In the genomic region with DNA sequence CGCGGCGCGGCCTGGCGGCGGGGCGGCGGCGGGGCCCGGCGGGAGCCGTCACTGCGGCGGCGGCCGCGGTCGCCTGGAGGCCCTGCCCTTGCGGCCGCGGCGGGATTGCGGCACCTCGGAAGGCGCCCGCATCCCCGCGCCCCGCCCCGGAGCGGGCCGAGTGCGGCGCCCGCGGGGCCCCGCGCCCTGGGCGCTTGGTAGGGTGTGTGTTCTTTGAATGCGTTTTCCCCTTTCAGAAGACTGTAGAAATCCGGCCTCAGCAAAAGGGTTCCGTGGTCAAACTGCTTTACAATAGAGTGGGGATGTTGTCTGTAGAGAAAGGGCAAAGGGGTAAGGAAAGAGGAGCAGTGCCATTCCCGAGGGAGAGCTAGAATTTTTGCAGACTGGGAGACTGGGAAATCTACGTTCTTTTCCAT, we compare ENCODE assay signal across 8 cellular contexts. TPM values are rescaled to one million over a fixed set of nuclear protein-coding genes. Genes with fewer than 3 reads are reported as not detected.
DNase-seq lines count a peak whose midpoint lies in the region; ATAC-seq and TF ChIP-seq lines count a peak whose summit lies in the region.

No MANE protein-coding gene starts in this region.

- no peak for TF ChIP-seq CTCF in CD8-positive, alpha-beta T cell (IDR thresholded peaks at IDR 0.05)
- TF ChIP-seq CTCF in HL-60 (IDR thresholded peaks at IDR 0.05; ENCODE audit: insufficient read depth, low read length): no peak

- H3K27ac Mint-ChIP-seq in CD8-positive, alpha-beta T cell: peak overlapping the region; percentile 99
- peak overlapping the region; percentile 83 to 97 (median 94) for H3K27ac Mint-ChIP-seq in naive B cell

- no peaks in the 10 kb centered on the region for H3K27me3 ChIP-seq in CD8-positive, alpha-beta T cell (ENCODE audit: insufficient read depth, low read length)
- no peaks in the 10 kb centered on the region for H3K27me3 ChIP-seq in HL-60 (ENCODE audit: insufficient read depth, poor library complexity, severe bottlenecking)

- ATAC-seq in CD8-positive, alpha-beta T cell: peak; percentile 19
- peak; percentile 34 for ATAC-seq in GM19395 (IDR thresholded peaks at IDR 0.05; ENCODE audit: unreplicated experiment)
- peak; percentile 30 for ATAC-seq in activated CD4-positive, CD25-positive, alpha-beta regulatory T cell treated with anti-CD3 and anti-CD28 coated beads, Interleukin-2, amount 50 U/mL, for 24 hours
- peak; percentile 29 to 40 for ATAC-seq in naive B cell (ENCODE audit: low read depth in 2 of 2)

- peaks cover 48% of the 10 kb centered on the region for H3K36me3 Mint-ChIP-seq in CD8-positive, alpha-beta T cell
- peaks cover 0 to 21% of the 10 kb centered on the region in 2 donors for H3K36me3 Mint-ChIP-seq in naive B cell

- H3K27ac ChIP-seq in CD8-positive, alpha-beta T cell (ENCODE audit: low read depth, low read length): peak overlapping the region; percentile 78
- H3K27ac ChIP-seq in HL-60 (replicated peaks): peak overlapping the region; percentile 62
- H3K27ac ChIP-seq in epithelial cell of prostate: peak overlapping the region; percentile 73

- peaks cover 37% of the 10 kb centered on the region for H3K4me1 Mint-ChIP-seq in CD8-positive, alpha-beta T cell (ENCODE audit: low read depth)
- H3K4me1 Mint-ChIP-seq in naive B cell: peaks cover 45 to 51% (median 50%) of the 10 kb centered on the region in 3 donors

- H3K9me3 ChIP-seq in CD8-positive, alpha-beta T cell (ENCODE audit: low read length): no peaks in the 10 kb centered on the region

- peak overlapping the region; percentile 70 for H3K4me3 ChIP-seq in CD8-positive, alpha-beta T cell (ENCODE audit: low read depth, low read length)
- H3K4me3 ChIP-seq in HL-60 (replicated peaks; ENCODE audit: insufficient read depth, low read length): peak overlapping the region; percentile 61

- DNase-seq in CD8-positive, alpha-beta T cell: peak in 5 of 7 experiments; percentile 10 to 59 (median 23)
- no peak for DNase-seq in HL-60 (ENCODE audit: low read depth in 1 of 2, low spot score in 1 of 2)
- DNase-seq in epithelial cell of prostate (ENCODE audit: low read depth, low spot score): no peak
- no peak for DNase-seq in naive B cell
- DNase-seq in LoVo (ENCODE audit: low spot score): no peak
- DNase-seq in HPDE6-E6E7 (ENCODE audit: extremely low spot score): no peak

- CTCF ChIA-PET in CD8-positive, alpha-beta T cell (lab: Charles Lee): interaction anchor here (0.9 to 3.7 kb wide), 8 partner anchors 9 to 124 kb away, joined by 3 to 27 read pairs (median 5); no protein-coding TSS in a partner anchor

- no peaks in the 10 kb centered on the region for H3K36me3 ChIP-seq in CD8-positive, alpha-beta T cell (ENCODE audit: insufficient read depth, low read length)

- no peaks in the 10 kb centered on the region for H3K27me3 Mint-ChIP-seq in CD8-positive, alpha-beta T cell (ENCODE audit: low read depth)
- peaks cover 0 to 2% (median 0%) of the 10 kb centered on the region in 3 donors for H3K27me3 Mint-ChIP-seq in naive B cell

- intact Hi-C loops in CD8-positive, alpha-beta T cell (cut with DNase I, micrococcal nuclease): loop anchor here (1.0 to 10.0 kb wide), 14 partner anchors 8 to 405 kb away; a partner anchor contains a TSS

- peak overlapping the region; percentile 99 for H3K4me3 Mint-ChIP-seq in CD8-positive, alpha-beta T cell
- peak overlapping the region; percentile 83 to 97 (median 90) for H3K4me3 Mint-ChIP-seq in naive B cell

- H3K9me3 Mint-ChIP-seq in CD8-positive, alpha-beta T cell: no peaks in the 10 kb centered on the region
- no peaks in the 10 kb centered on the region for H3K9me3 Mint-ChIP-seq in naive B cell

- peaks cover 33% of the 10 kb centered on the region for H3K4me1 ChIP-seq in CD8-positive, alpha-beta T cell (ENCODE audit: insufficient read depth, low read length)

- POLR2A ChIA-PET in CD8-positive, alpha-beta T cell (lab: Charles Lee): interaction anchor here (0.7 to 3.7 kb wide), 11 partner anchors 10 to 125 kb away, joined by 3 to 48 read pairs (median 4); no protein-coding TSS in a partner anchor

RNA-seq across cellular contexts. Expression of a gene that starts 0.6 kb away (rescaled TPM):
- 100 to 1,000 TPM; 280 to 281 TPM for total RNA-seq in CD8-positive, alpha-beta T cell
- polyA plus RNA-seq in naive B cell (ENCODE audit: low read depth in 6 of 6): 10 to 100 TPM; 14.3 to 52.3 (median 38.0) TPM

Comparison
In these comparisons a context has a peak if more than half of its experiments do, and no peak if none do; other contexts are left out.
1. DNase-seq: peak in CD8-positive, alpha-beta T cell (5 of 7); none in HL-60 (0 of 2), epithelial cell of prostate (single experiment), naive B cell (single experiment), LoVo (single experiment) and HPDE6-E6E7 (single experiment).
2. Peak in every context shown above with its lines, with median percentiles within 50 percentile points of each other: ATAC-seq and H3K27ac ChIP-seq.